Comparison of ENCODE assay signal across 8 cellular contexts in genomic region chr18:26657618-26658581, GRCh38.
DNase-seq lines count a peak whose midpoint lies in the region; ATAC-seq and TF ChIP-seq lines count a peak whose summit lies in the region.

No MANE protein-coding gene starts in this region.

- TF ChIP-seq CTCF in mammary epithelial cell (conservative IDR thresholded peaks at IDR 0.05 in 1 of 2, IDR thresholded peaks at IDR 0.05 in 1 of 2; ENCODE audit: extremely low read depth in 1 of 2, insufficient read depth in 1 of 2, low read depth in 1 of 2, low read length in 2 of 2): no peak

- H3K27me3 Mint-ChIP-seq in naive thymus-derived CD4-positive, alpha-beta T cell: peaks cover 61 to 75% (median 65%) of the 10 kb centered on the region in 5 donors

- H3K27me3 ChIP-seq in HUES48 (ENCODE audit: control insufficient read depth, insufficient read depth, low read length) (peaks cover 49% of the 10 kb centered on the region), mammary epithelial cell (ENCODE audit: insufficient read depth, low read length) (peaks cover 28% of the 10 kb centered on the region)
- peaks cover 0 to 4% of the 10 kb centered on the region in 2 donors for H3K27me3 ChIP-seq in naive thymus-derived CD4-positive, alpha-beta T cell (ENCODE audit: control insufficient read depth in 2 of 2, insufficient read depth in 2 of 2, low read length in 2 of 2)

- peak overlapping the region; percentile 89 for H3K4me3 ChIP-seq in HUES48 (ENCODE audit: low read depth, low read length)
- H3K4me3 ChIP-seq in mammary epithelial cell (replicated peaks in 1 of 3; ENCODE audit: insufficient read depth in 1 of 3, low read depth in 2 of 3, low read length in 3 of 3): peak overlapping the region; percentile 6 to 79 (median 69)
- no peak overlapping the region for H3K4me3 ChIP-seq in naive thymus-derived CD4-positive, alpha-beta T cell (ENCODE audit: low read length)

- H3K27ac Mint-ChIP-seq in naive thymus-derived CD4-positive, alpha-beta T cell: no peak overlapping the region

- H3K4me1 ChIP-seq in HUES48 (ENCODE audit: control insufficient read depth, insufficient read depth, low read length) (peaks cover 32% of the 10 kb centered on the region), mammary epithelial cell (ENCODE audit: insufficient read depth, low read length) (peaks cover 16% of the 10 kb centered on the region)
- no peaks in the 10 kb centered on the region for H3K4me1 ChIP-seq in naive thymus-derived CD4-positive, alpha-beta T cell (ENCODE audit: control insufficient read depth in 2 of 2, insufficient read depth in 2 of 2, low read length in 2 of 2)

- peak; percentile 9 for DNase-seq in ACHN
- no peak for DNase-seq in mammary epithelial cell
- DNase-seq in naive thymus-derived CD4-positive, alpha-beta T cell: no peak
- no peak for DNase-seq in amygdala (lab: John Stamatoyannopoulos, UW)
- DNase-seq in NOMO-1 treated with dmso at 0.1 percent for 144 hours (lab: John Stamatoyannopoulos, UW; ENCODE audit: unreplicated experiment): no peak

- POLR2A ChIA-PET in naive thymus-derived CD4-positive, alpha-beta T cell (lab: Charles Lee): no interaction called here

- peaks cover 0 to under 1% (median 0%) of the 10 kb centered on the region in 11 donors for H3K9me3 Mint-ChIP-seq in naive thymus-derived CD4-positive, alpha-beta T cell

- no peak for ATAC-seq in naive thymus-derived CD4-positive, alpha-beta T cell
- ATAC-seq in GM19351 (IDR thresholded peaks at IDR 0.05; ENCODE audit: unreplicated experiment) (no peak), HG02759 (IDR thresholded peaks at IDR 0.05; ENCODE audit: unreplicated experiment) (no peak)

- CTCF ChIA-PET in mammary epithelial cell (lab: Charles Lee; ENCODE audit: low non-redundant PET): interaction anchor here (0.6 to 0.7 kb wide), 2 partner anchors 25 to 869 kb away, joined by 3 to 6 read pairs; no protein-coding TSS in a partner anchor
- CTCF ChIA-PET in naive thymus-derived CD4-positive, alpha-beta T cell (lab: Charles Lee): no interaction called here

- H3K4me2 ChIP-seq in mammary epithelial cell (ENCODE audit: insufficient read depth, low read depth, low read length): peak overlapping the region; percentile 92

- H3K36me3 Mint-ChIP-seq in naive thymus-derived CD4-positive, alpha-beta T cell: peaks cover 0 to 6% (median 4%) of the 10 kb centered on the region in 5 donors

- H3K27ac ChIP-seq in HUES48 (ENCODE audit: low read depth, low read length) (no peak overlapping the region), mammary epithelial cell (ENCODE audit: insufficient read depth, low read depth, low read length) (no peak overlapping the region)
- no peak overlapping the region for H3K27ac ChIP-seq in naive thymus-derived CD4-positive, alpha-beta T cell (ENCODE audit: low read depth, low read length)

- H3K36me3 ChIP-seq in HUES48 (ENCODE audit: control insufficient read depth, insufficient read depth, low read length) (no peaks in the 10 kb centered on the region), mammary epithelial cell (ENCODE audit: insufficient read depth, low read length) (no peaks in the 10 kb centered on the region)
- H3K36me3 ChIP-seq in naive thymus-derived CD4-positive, alpha-beta T cell (ENCODE audit: control insufficient read depth in 2 of 3, insufficient read depth in 3 of 3, low read length in 3 of 3): no peaks in the 10 kb centered on the region

- intact Hi-C loops in mammary epithelial cell (cut with micrococcal nuclease): loop anchor here (2.0 to 5.0 kb wide), 2 partner anchors 117 to 336 kb away; no protein-coding TSS in a partner anchor
- intact Hi-C loops in naive thymus-derived CD4-positive, alpha-beta T cell (cut with micrococcal nuclease): loop anchor here in 1 of 2 donors (5.0 to 10.0 kb wide), 2 partner anchors 111 to 1303 kb away; partner anchors contain the start of genes KCTD1 and ZNF521

- no peaks in the 10 kb centered on the region for H4K20me1 ChIP-seq in mammary epithelial cell (ENCODE audit: insufficient read depth, low read length)

- peak overlapping the region; percentile 60; the same call in 1 of the 2 replicates for H3K9ac ChIP-seq in HUES48 (ENCODE audit: low read depth, low read length)
- no peak overlapping the region for H3K9ac ChIP-seq in mammary epithelial cell (ENCODE audit: insufficient read depth, low read length)

- dilution Hi-C loops in mammary epithelial cell (cut with HindIII; ENCODE audit: low sequenced_read_pairs): no loop called here

- 7% methylated on average over 15 of the region's 16 CpGs for WGBS in mammary epithelial cell (ENCODE audit: low coverage, missing lambda C conversion rate)

- peaks cover 7 to 20% (median 15%) of the 10 kb centered on the region in 7 donors for H3K4me1 Mint-ChIP-seq in naive thymus-derived CD4-positive, alpha-beta T cell

- no peaks in the 10 kb centered on the region for H3K9me3 ChIP-seq in HUES48 (ENCODE audit: control insufficient read depth, insufficient read depth, low read length)
- no peaks in the 10 kb centered on the region for H3K9me3 ChIP-seq in mammary epithelial cell (replicated peaks; ENCODE audit: insufficient read depth, low read length)
- no peaks in the 10 kb centered on the region for H3K9me3 ChIP-seq in naive thymus-derived CD4-positive, alpha-beta T cell (ENCODE audit: control insufficient read depth in 2 of 3, low read length in 3 of 3)

- in situ Hi-C loops in ACHN (cut with HindIII; ENCODE audit: low pct_ligation_motif_present, low pct_unique_long_range_greater_than_20kb, low sequenced_read_pairs) (no loop called here), mammary epithelial cell (cut with MboI; ENCODE audit: low sequenced_read_pairs in 2 of 2) (loop anchor here in 1 of 2 donors (10.0 kb wide), 2 partner anchors 273 to 353 kb away; no protein-coding TSS in a partner anchor)

- H3K4me3 Mint-ChIP-seq in naive thymus-derived CD4-positive, alpha-beta T cell: peak overlapping the region; percentile 68 to 84 (median 79)

- H3K79me2 ChIP-seq in mammary epithelial cell (ENCODE audit: insufficient read depth, low read length): no peaks in the 10 kb centered on the region

- no TSS peak for BruUV-seq in mammary epithelial cell (replicated peaks; lab: Mats Ljungman, UMichigan)

- peak overlapping the region; percentile 97 for H2AFZ ChIP-seq in mammary epithelial cell (ENCODE audit: low read depth, low read length)
